ENCODE assay signal across 8 cellular contexts in the genomic region with DNA sequence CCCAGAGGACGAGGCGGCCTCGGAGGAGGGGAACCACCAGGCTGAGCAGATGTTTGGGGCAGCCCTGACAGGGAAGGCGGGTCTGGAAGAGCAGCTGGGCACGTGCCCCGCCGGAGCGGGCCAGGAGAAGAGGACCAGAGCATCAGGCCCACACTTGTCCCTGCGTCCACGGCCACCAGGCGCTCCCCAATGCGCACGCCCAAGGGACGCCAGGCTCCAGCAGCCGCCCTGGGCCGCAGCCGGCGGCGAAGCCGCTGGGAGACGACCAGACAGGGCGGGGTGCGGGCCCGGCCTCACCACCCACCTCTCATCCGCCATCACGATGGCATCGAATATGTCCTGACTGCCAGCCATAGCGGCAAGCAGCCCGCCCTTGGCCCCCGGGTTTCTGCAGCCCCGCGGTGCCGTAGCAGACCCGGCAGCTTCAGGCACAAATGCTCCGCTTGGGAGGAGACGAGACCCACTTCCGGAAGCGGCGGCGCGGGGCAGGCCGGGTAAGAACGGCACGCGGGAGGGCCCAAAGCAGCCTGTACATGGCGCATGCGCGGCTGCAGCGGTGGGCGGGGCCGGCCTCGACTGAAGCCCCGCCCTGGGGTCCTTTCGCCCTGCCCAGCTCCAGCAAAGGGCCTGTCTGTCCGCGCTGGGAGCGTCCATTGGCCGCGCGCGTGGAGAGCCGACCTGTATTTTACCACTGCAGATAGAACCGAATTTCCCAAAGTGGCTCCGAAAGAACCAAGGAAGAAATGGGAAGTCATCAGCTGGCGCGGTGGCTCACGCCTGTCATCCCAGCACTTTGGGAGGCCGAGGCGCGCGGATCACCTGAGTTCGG. TPM values are rescaled to one million over a fixed set of nuclear protein-coding genes. Genes with fewer than 3 reads are reported as not detected.
DNase-seq lines count a peak whose midpoint lies in the region; ATAC-seq, FAIRE-seq and TF ChIP-seq lines count a peak whose summit lies in the region.

A gene with protein sequence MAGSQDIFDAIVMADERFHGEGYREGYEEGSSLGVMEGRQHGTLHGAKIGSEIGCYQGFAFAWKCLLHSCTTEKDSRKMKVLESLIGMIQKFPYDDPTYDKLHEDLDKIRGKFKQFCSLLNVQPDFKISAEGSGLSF (minus strand): TSS at position 468 of the 829 bp plus-strand sequence. CDS start 114 bp downstream, at position 354.

- H3K27me3 ChIP-seq in NT2/D1 (ENCODE audit: insufficient read depth, insufficient read length): no peaks in the 10 kb centered on the region
- H3K27me3 ChIP-seq in H1 (replicated peaks in 1 of 4; ENCODE audit: control insufficient read depth in 3 of 4, extremely low read depth in 1 of 4, insufficient read depth in 3 of 4, low read length in 3 of 4): no peaks in the 10 kb centered on the region
- H3K27me3 ChIP-seq in mesenchymal stem cell (ENCODE audit: control insufficient read depth in 1 of 2, insufficient read depth in 1 of 2, low read length in 2 of 2): no peaks in the 10 kb centered on the region

- H3K36me3 ChIP-seq in NT2/D1 (ENCODE audit: insufficient read depth, insufficient read length, low read length) (peaks cover 36% of the 10 kb centered on the region), H1 (ENCODE audit: control insufficient read depth in 2 of 4, insufficient read depth in 4 of 4, low read length in 3 of 4) (peaks cover 3 to 10% (median 7%) of the 10 kb centered on the region in 4 experiments; a peak in 7 of 8 replicates), mesenchymal stem cell (ENCODE audit: control insufficient read depth in 1 of 2, insufficient read depth in 2 of 2, low read depth in 1 of 2, low read length in 2 of 2) (peaks cover 12 to 30% of the 10 kb centered on the region in 2 experiments)

- peak; percentile 93 for DNase-seq in CMK (ENCODE audit: low read depth)
- peak; percentile 99 for DNase-seq in GM20000 (ENCODE audit: low spot score)
- DNase-seq in HTR-8/SVneo (ENCODE audit: insufficient read length, low spot score): peak; percentile 99
- DNase-seq in NT2/D1 (ENCODE audit: low read depth, low spot score): peak; percentile 92
- DNase-seq in activated CD8-positive, alpha-beta memory T cell treated with anti-CD3 and anti-CD28 coated beads, Interleukin-2, amount 10 ng/mL, durations not matched to agents 7 days and 5 days: peak; percentile 95
- DNase-seq in H1 (ENCODE audit: low read depth in 1 of 2, low spot score in 2 of 2): peak; percentile 85 to 99
- peak; percentile 94 for DNase-seq in mesenchymal stem cell
- DNase-seq in stimulated activated CD8-positive, alpha-beta memory T cell treated with anti-CD3 and anti-CD28 coated beads, Interleukin-12 subunit alpha, Interleukin-12 subunit beta, amount 100 ng/mL, for 24 hours (ENCODE audit: extremely low read depth): peak; percentile 88

- H2BK20ac ChIP-seq in H1 (ENCODE audit: low read length): no peak within 1 kb of the TSS

- H3K4ac ChIP-seq in H1 (replicated peaks; ENCODE audit: insufficient read length, low read depth, low read length): peak within 1 kb of the TSS; percentile 83
- H3K4ac ChIP-seq in mesenchymal stem cell (ENCODE audit: low read depth in 1 of 2, low read length in 2 of 2): peak within 1 kb of the TSS; percentile 95 to 98

- no peak for TF ChIP-seq EP300 in H1 (IDR thresholded peaks at IDR 0.05; ENCODE audit: borderline replicate concordance in 1 of 2, low read depth in 2 of 2, low read length in 2 of 2)

- no peak within 1 kb of the TSS for H4K5ac ChIP-seq in H1 (ENCODE audit: insufficient read length, low read depth, low read length)

- 0 out of 2 replicates have a peak within 1 kb of the TSS, but pooled peaks have one; percentile 26 for H2BK5ac ChIP-seq in H1 (ENCODE audit: low read depth, low read length)
- peak within 1 kb of the TSS; percentile 73 for H2BK5ac ChIP-seq in mesenchymal stem cell (ENCODE audit: low read depth, low read length, poor library complexity, severe bottlenecking)

- H3K9me3 ChIP-seq in NT2/D1 (ENCODE audit: insufficient read depth, low read length) (no peaks in the 10 kb centered on the region), H1 (ENCODE audit: insufficient read depth in 2 of 2, low read depth in 1 of 2, low read length in 1 of 2) (no peaks in the 10 kb centered on the region), mesenchymal stem cell (ENCODE audit: control insufficient read depth, low read length) (no peaks in the 10 kb centered on the region)

- H3K23ac ChIP-seq in H1 (ENCODE audit: insufficient read length) (no peak within 1 kb of the TSS), mesenchymal stem cell (ENCODE audit: low read length in 2 of 2) (peak within 1 kb of the TSS in 1 of 2 experiments; percentile 95)

- TF ChIP-seq CTCF in GM20000 (IDR thresholded peaks at IDR 0.05; ENCODE audit: extremely low read depth, missing control alignments): no peak
- no peak for TF ChIP-seq CTCF in H1 (IDR thresholded peaks at IDR 0.05; ENCODE audit: control extremely low read depth in 1 of 3, insufficient read depth in 1 of 3, low read depth in 1 of 3, low read length in 3 of 3)

- H3K4me3 Mint-ChIP-seq in activated CD8-positive, alpha-beta memory T cell treated with anti-CD3 and anti-CD28 coated beads, Interleukin-2, amount 10 ng/mL, durations not matched to agents 7 days and 5 days: peak within 1 kb of the TSS; percentile 89

- CTCF ChIA-PET in activated CD8-positive, alpha-beta memory T cell treated with anti-CD3 and anti-CD28 coated beads, Interleukin-2, amount 10 ng/mL, durations not matched to agents 7 days and 5 days (lab: Charles Lee): interaction anchor here (0.6 to 1.8 kb wide), 8 partner anchors 11 to 528 kb away, joined by 3 to 7 read pairs (median 3); a partner anchor contains a TSS
- CTCF ChIA-PET in H1 (lab: Charles Lee; ENCODE audit: partially characterized antibody): interaction anchor here (0.5 to 3.6 kb wide), 11 partner anchors 9 to 560 kb away, joined by 3 to 18 read pairs (median 3); a partner anchor contains a TSS

- H3K4me2 ChIP-seq in H1 (ENCODE audit: insufficient read depth in 1 of 2, low read depth in 2 of 2, low read length in 2 of 2) (peak within 1 kb of the TSS; percentile 93 to 98), mesenchymal stem cell (ENCODE audit: low read length, poor library complexity, severe bottlenecking) (peak within 1 kb of the TSS; percentile 82)

- peaks cover 5 to 20% of the 10 kb centered on the region in 2 experiments; a peak in 3 of 4 replicates for H3K79me2 ChIP-seq in H1 (ENCODE audit: control insufficient read depth in 1 of 2, insufficient read depth in 2 of 2, low read length in 2 of 2)

- no peaks in the 10 kb centered on the region; the same call in 1 of the 2 replicates for H3K23me2 ChIP-seq in H1 (ENCODE audit: low read depth, low read length)

- peak; percentile 96 for ATAC-seq in activated CD8-positive, alpha-beta memory T cell treated with anti-CD3 and anti-CD28 coated beads, Interleukin-2, amount 10 ng/mL, durations not matched to agents 7 days and 5 days

- H2BK15ac ChIP-seq in H1 (ENCODE audit: low read length) (no peak within 1 kb of the TSS), mesenchymal stem cell (ENCODE audit: low read depth, poor library complexity, severe bottlenecking) (peak within 1 kb of the TSS; percentile 98)

- WGBS in H1 (ENCODE audit: extremely low coverage in 1 of 2, insufficient coverage in 1 of 2, insufficient read length in 1 of 2, insufficient replicate concordance in 2 of 2, low coverage in 1 of 2, low lambda C conversion rate in 2 of 2, missing lambda C conversion rate in 1 of 2), 2 experiments: 9% methylated on average over 58 of the region's 72 CpGs; no CpG with 5 or more reads in 1 of the 2 experiments
- 8% methylated on average over 67 of the region's 72 CpGs for WGBS in mesenchymal stem cell

- peak within 1 kb of the TSS; percentile 84 for H3K27ac Mint-ChIP-seq in activated CD8-positive, alpha-beta memory T cell treated with anti-CD3 and anti-CD28 coated beads, Interleukin-2, amount 10 ng/mL, durations not matched to agents 7 days and 5 days

- H4K8ac ChIP-seq in H1 (ENCODE audit: extremely low read depth, insufficient read depth, low read length) (peak within 1 kb of the TSS; percentile 94), mesenchymal stem cell (ENCODE audit: low read length) (peak within 1 kb of the TSS; percentile 99)

- no peak within 1 kb of the TSS; the same call in 1 of the 2 replicates for H3K27ac ChIP-seq in H1 (ENCODE audit: low read depth, low read length)
- H3K27ac ChIP-seq in mesenchymal stem cell (ENCODE audit: low read length, poor library complexity, severe bottlenecking): peak within 1 kb of the TSS; percentile 90

- no peak within 1 kb of the TSS for H3K14ac ChIP-seq in H1 (ENCODE audit: insufficient read length)
- peak within 1 kb of the TSS in 1 of 2 experiments; percentile 96 for H3K14ac ChIP-seq in mesenchymal stem cell (ENCODE audit: low read length in 2 of 2)

- H3K9me3 Mint-ChIP-seq in activated CD8-positive, alpha-beta memory T cell treated with anti-CD3 and anti-CD28 coated beads, Interleukin-2, amount 10 ng/mL, durations not matched to agents 7 days and 5 days (ENCODE audit: low read depth): no peaks in the 10 kb centered on the region

- H4K20me1 ChIP-seq in H1 (replicated peaks in 1 of 2; ENCODE audit: control insufficient read depth in 1 of 2, insufficient read depth in 2 of 2, low read length in 2 of 2): peaks cover 7 to 9% of the 10 kb centered on the region in 2 experiments

- peaks cover 11% of the 10 kb centered on the region for H3K79me1 ChIP-seq in H1 (ENCODE audit: low read depth, low read length)
- H3K79me1 ChIP-seq in mesenchymal stem cell (replicated peaks; ENCODE audit: low read length, poor library complexity, severe bottlenecking): peaks cover 15% of the 10 kb centered on the region

- H3K18ac ChIP-seq in H1 (ENCODE audit: extremely low read depth, low read length): no peak within 1 kb of the TSS
- peak within 1 kb of the TSS; percentile 98 to 99 for H3K18ac ChIP-seq in mesenchymal stem cell (ENCODE audit: low read depth in 1 of 2, low read length in 2 of 2)

- TF ChIP-seq POLR2A in H1 (IDR thresholded peaks at IDR 0.05; ENCODE audit: control extremely low read depth in 1 of 2, low read depth in 2 of 2, low read length in 2 of 2): peak in 1 of 2 experiments; percentile 62; a peak in 1 of 3 replicates

- no peak within 1 kb of the TSS for H2AK5ac ChIP-seq in H1 (ENCODE audit: low read depth, low read length)
- peak within 1 kb of the TSS; percentile 16 for H2AK5ac ChIP-seq in mesenchymal stem cell (ENCODE audit: low read length, severe bottlenecking)

- TF ChIP-seq RAD21 in H1 (IDR thresholded peaks at IDR 0.05 in 1 of 2, conservative IDR thresholded peaks at IDR 0.05 in 1 of 2; ENCODE audit: low read depth in 2 of 2, low read length in 2 of 2): no peak

- peaks cover 25% of the 10 kb centered on the region for H3K4me1 Mint-ChIP-seq in activated CD8-positive, alpha-beta memory T cell treated with anti-CD3 and anti-CD28 coated beads, Interleukin-2, amount 10 ng/mL, durations not matched to agents 7 days and 5 days

- POLR2A ChIA-PET in H1 (lab: Charles Lee; ENCODE audit: partially characterized antibody): interaction anchor here (0.6 to 2.1 kb wide), 11 partner anchors 11 to 231 kb away, joined by 3 to 8 read pairs (median 3); a partner anchor contains a TSS

- H3K4me1 ChIP-seq in NT2/D1 (ENCODE audit: insufficient read depth, insufficient read length): peaks cover under 1% of the 10 kb centered on the region
- H3K4me1 ChIP-seq in H1 (replicated peaks in 1 of 4; ENCODE audit: control insufficient read depth in 3 of 4, insufficient read depth in 4 of 4, low read length in 3 of 4): peaks cover 3 to 5% (median 4%) of the 10 kb centered on the region in 4 experiments
- peaks cover 11% of the 10 kb centered on the region for H3K4me1 ChIP-seq in mesenchymal stem cell (ENCODE audit: control insufficient read depth, insufficient read depth, low read depth, low read length)

- peaks cover 2% of the 10 kb centered on the region for H3K27me3 Mint-ChIP-seq in activated CD8-positive, alpha-beta memory T cell treated with anti-CD3 and anti-CD28 coated beads, Interleukin-2, amount 10 ng/mL, durations not matched to agents 7 days and 5 days

- H2BK120ac ChIP-seq in H1 (replicated peaks; ENCODE audit: low read depth, low read length) (no peak within 1 kb of the TSS), mesenchymal stem cell (ENCODE audit: low read depth, low read length) (peak within 1 kb of the TSS; percentile 9)

- H3K4me3 ChIP-seq in NT2/D1 (ENCODE audit: insufficient read length, low read depth): peak within 1 kb of the TSS; percentile 95
- peak within 1 kb of the TSS; percentile 71 to 92 (median 88) for H3K4me3 ChIP-seq in H1 (ENCODE audit: extremely low read depth in 1 of 4, insufficient read depth in 2 of 4, low read depth in 3 of 4, low read length in 4 of 4)
- H3K4me3 ChIP-seq in mesenchymal stem cell (ENCODE audit: insufficient read depth in 1 of 2, low read depth in 1 of 2, low read length in 2 of 2): peak within 1 kb of the TSS; percentile 98 to 100

- H2BK12ac ChIP-seq in H1 (ENCODE audit: low read depth, low read length) (no peak within 1 kb of the TSS), mesenchymal stem cell (ENCODE audit: low read length in 2 of 2) (peak within 1 kb of the TSS; percentile 18 to 38)

- H3K56ac ChIP-seq in H1 (replicated peaks; ENCODE audit: insufficient read length, low read depth, low read length): no peak within 1 kb of the TSS

- H3K9ac ChIP-seq in NT2/D1 (ENCODE audit: insufficient read length, low read depth) (peak within 1 kb of the TSS; percentile 94), H1 (replicated peaks in 1 of 4; ENCODE audit: extremely low read depth in 1 of 4, low read depth in 3 of 4, low read length in 3 of 4) (peak within 1 kb of the TSS; percentile 71 to 84 (median 74)), mesenchymal stem cell (ENCODE audit: low read length) (peak within 1 kb of the TSS; percentile 100)

- H2AFZ ChIP-seq in H1 (ENCODE audit: low read length): no peak within 1 kb of the TSS; the same call in 1 of the 2 replicates
- H2AFZ ChIP-seq in mesenchymal stem cell (ENCODE audit: low read depth, low read length): peak within 1 kb of the TSS; percentile 98

- H4K91ac ChIP-seq in H1 (replicated peaks; ENCODE audit: insufficient read length, low read length) (no peak within 1 kb of the TSS), mesenchymal stem cell (ENCODE audit: low read length) (peak within 1 kb of the TSS; percentile 97)

- H3K36me3 Mint-ChIP-seq in activated CD8-positive, alpha-beta memory T cell treated with anti-CD3 and anti-CD28 coated beads, Interleukin-2, amount 10 ng/mL, durations not matched to agents 7 days and 5 days: peaks cover 5% of the 10 kb centered on the region

- FAIRE-seq in HTR-8/SVneo (lab: Jason Lieb, UNC): peak; percentile 99
- no peak for FAIRE-seq in H1 (lab: Jason Lieb, UNC)

RNA-seq across cellular contexts. Expression of the gene that starts here (rescaled TPM):
- 10 to 100 TPM; 24.0 to 26.3 TPM for total RNA-seq in activated CD8-positive, alpha-beta memory T cell treated with anti-CD3 and anti-CD28 coated beads, Interleukin-2, amount 10 ng/mL, durations not matched to agents 7 days and 5 days
- 21.0 and 21.3 TPM in 2 replicates for total RNA-seq in H1 (2021; fragmentation: NEBNext Ultra II Directional; extraction: Animal tissue kit (Norgen Biotek cat#: 25700))
- polyA plus RNA-seq in H1 (2011; rRNA removed): 15.4 and 25.5 TPM in 2 replicates
- polyA plus RNA-seq in H1 (2011; cell fraction: cytosol; rRNA removed): 23.2 TPM
- 27.7 TPM for polyA plus RNA-seq in H1 (2011; cell fraction: nucleus; rRNA removed)
- 14.4 to 21.4 TPM (median 16.7 TPM) in 4 replicates for polyA plus RNA-seq in H1 (2012, experiment 1 of 2)
- 8.5 TPM for polyA plus RNA-seq in H1 (2012, experiment 2 of 2)
- 13.6 TPM for polyA plus RNA-seq in H1 (2013, experiment 1 of 2)
- 12.2 TPM for polyA plus RNA-seq in H1 (2013, experiment 2 of 2)
- 7.5 and 11.1 TPM in 2 replicates for polyA minus RNA-seq in H1 (2011; rRNA and poly(A)+ RNA removed)
- polyA minus RNA-seq in H1 (2011; cell fraction: cytosol; rRNA and poly(A)+ RNA removed): 5.7 TPM
- 18.6 TPM for polyA minus RNA-seq in H1 (2011; cell fraction: nucleus; rRNA and poly(A)+ RNA removed)
- 12.8 TPM for polyA plus RNA-seq in mesenchymal stem cell (2013, experiment 1 of 2)
- polyA plus RNA-seq in mesenchymal stem cell (2013, experiment 2 of 2): 12.4 TPM
